ENCODE assay signal across 19 cellular contexts in genomic region chr17:77966476-77966875, GRCh38.
"Had no signal": no experiment of that assay in that cellular context is flagged by ENCODE, and none has a peak within 500 bp of the region (broad histone marks: within the 10 kb centered on the region; RNA-seq: fewer than 3 reads in every experiment).

No MANE protein-coding gene starts in this region.

- H3K9me3 ChIP-seq: heart right ventricle, pancreas, prostate gland, right lobe of liver, tibial artery, upper lobe of left lung, uterus had no signal

- H3K27ac ChIP-seq: coronary artery, heart right ventricle, pancreas, prostate gland, right lobe of liver, tibial artery, upper lobe of left lung, uterus had no signal

- H3K27me3 Mint-ChIP-seq: natural killer cell treated with Interleukin-12 subunit alpha and Interleukin-12 subunit beta and Interleukin-15 and Interleukin-18, amount 100 ng/mL, for 72 hours; stimulated activated memory B cell treated with anti-CD40 and anti-IgM and Interleukin-4, amounts not matched to agents 10 μg/mL and 1 μg/mL and 100 μg/mL, for 72 hours; stimulated activated naive CD8-positive, alpha-beta T cell treated with anti-CD3 and anti-CD28 coated beads, Interleukin-15, Interleukin-2, amounts not matched to agents 100 ng/mL and 50 ng/mL, for 24 hours had no signal

- H3K36me3 Mint-ChIP-seq: natural killer cell treated with Interleukin-12 subunit alpha and Interleukin-12 subunit beta and Interleukin-15 and Interleukin-18, amount 100 ng/mL, for 72 hours; stimulated activated memory B cell treated with anti-CD40 and anti-IgM and Interleukin-4, amounts not matched to agents 10 μg/mL and 1 μg/mL and 100 μg/mL, for 72 hours had no signal

- H3K4me3 Mint-ChIP-seq: endodermal cell; natural killer cell treated with Interleukin-12 subunit alpha and Interleukin-12 subunit beta and Interleukin-15 and Interleukin-18, amount 100 ng/mL, for 72 hours; stimulated activated memory B cell treated with anti-CD40 and anti-IgM and Interleukin-4, amounts not matched to agents 10 μg/mL and 1 μg/mL and 100 μg/mL, for 72 hours; stimulated activated naive CD8-positive, alpha-beta T cell treated with anti-CD3 and anti-CD28 coated beads, Interleukin-15, Interleukin-2, amounts not matched to agents 100 ng/mL and 50 ng/mL, for 24 hours had no signal

- H3K4me3 ChIP-seq: coronary artery, heart right ventricle, pancreas, prostate gland, right lobe of liver, tibial artery, upper lobe of left lung, uterus had no signal

- H3K4me1 ChIP-seq: prostate gland, right lobe of liver, uterus had no signal

- H3K9me3 Mint-ChIP-seq: endodermal cell; natural killer cell treated with Interleukin-12 subunit alpha and Interleukin-12 subunit beta and Interleukin-15 and Interleukin-18, amount 100 ng/mL, for 72 hours; stimulated activated memory B cell treated with anti-CD40 and anti-IgM and Interleukin-4, amounts not matched to agents 10 μg/mL and 1 μg/mL and 100 μg/mL, for 72 hours; stimulated activated naive CD8-positive, alpha-beta T cell treated with anti-CD3 and anti-CD28 coated beads, Interleukin-15, Interleukin-2, amounts not matched to agents 100 ng/mL and 50 ng/mL, for 24 hours had no signal

- DNase-seq: effector CD4-positive, alpha-beta T cell; erythroblast; heart right ventricle; hypothalamus; kidney glomerular epithelial cell; mammary epithelial cell; occipital lobe; pancreas; right lobe of liver; stimulated activated CD4-positive, alpha-beta T cell treated with anti-CD3 and anti-CD28 coated beads, Interleukin-4, amount 100 ng/mL, for 1 hour; tibial artery; upper lobe of left lung; uterus had no signal

- H3K36me3 ChIP-seq: heart right ventricle, pancreas, prostate gland, right lobe of liver, tibial artery, upper lobe of left lung, uterus had no signal

- H3K27me3 ChIP-seq: heart right ventricle, pancreas, right lobe of liver, tibial artery, upper lobe of left lung, uterus had no signal

- ATAC-seq: heart right ventricle; natural killer cell treated with Interleukin-12 subunit alpha and Interleukin-12 subunit beta and Interleukin-15 and Interleukin-18, amount 100 ng/mL, for 72 hours; pancreas; right lobe of liver; stimulated activated memory B cell treated with anti-CD40 and anti-IgM and Interleukin-4, amounts not matched to agents 10 μg/mL and 1 μg/mL and 100 μg/mL, for 72 hours had no signal

- H3K27ac Mint-ChIP-seq: endodermal cell; natural killer cell treated with Interleukin-12 subunit alpha and Interleukin-12 subunit beta and Interleukin-15 and Interleukin-18, amount 100 ng/mL, for 72 hours; stimulated activated memory B cell treated with anti-CD40 and anti-IgM and Interleukin-4, amounts not matched to agents 10 μg/mL and 1 μg/mL and 100 μg/mL, for 72 hours; stimulated activated naive CD8-positive, alpha-beta T cell treated with anti-CD3 and anti-CD28 coated beads, Interleukin-15, Interleukin-2, amounts not matched to agents 100 ng/mL and 50 ng/mL, for 24 hours had no signal
